ENCODE assay signal across 9 cellular contexts in genomic region chr2:43159797-43160196, GRCh38.
DNase-seq lines count a peak whose midpoint lies in the region; ATAC-seq and TF ChIP-seq lines count a peak whose summit lies in the region.
"Had no signal": no experiment of that assay in that cellular context is flagged by ENCODE, and none has a peak within 500 bp of the region (broad histone marks: within the 10 kb centered on the region; RNA-seq: fewer than 3 reads in every experiment).

No MANE protein-coding gene starts in this region.

- H3K27ac ChIP-seq in left ventricle myocardium inferior (replicated peaks) (peak overlapping the region; percentile 83), ascending aorta (peak overlapping the region; percentile 93 to 95), muscle layer of colon (ENCODE audit: low read depth, low read length) (peak overlapping the region; percentile 54), urinary bladder (ENCODE audit: low read depth) (peak overlapping the region; percentile 70)

- H3K9me3 ChIP-seq in left ventricle myocardium inferior (replicated peaks) (no peaks in the 10 kb centered on the region), ascending aorta (no peaks in the 10 kb centered on the region), muscle layer of colon (ENCODE audit: low read length) (no peaks in the 10 kb centered on the region)

- H3K9ac ChIP-seq in muscle layer of colon (ENCODE audit: low read length) = no peak overlapping the region

- no peak for ATAC-seq in left ventricle myocardium superior

- TF ChIP-seq CTCF in left ventricle myocardium inferior (IDR thresholded peaks at IDR 0.05; ENCODE audit: borderline replicate concordance) (no peak), ascending aorta (IDR thresholded peaks at IDR 0.05) (no peak)

- H3K4me1 ChIP-seq in left ventricle myocardium inferior (peaks cover 47% of the 10 kb centered on the region), ascending aorta (peaks cover 22 to 31% of the 10 kb centered on the region in 2 donors), muscle layer of colon (ENCODE audit: insufficient read depth, low read length) (peaks cover 24% of the 10 kb centered on the region), urinary bladder (ENCODE audit: insufficient read depth) (no peaks in the 10 kb centered on the region)

- WGBS in urinary bladder = 82% methylated on average over 7 of the region's 7 CpGs

- H3K27me3 ChIP-seq in left ventricle myocardium inferior (ENCODE audit: low read depth) (no peaks in the 10 kb centered on the region), ascending aorta (no peaks in the 10 kb centered on the region), muscle layer of colon (ENCODE audit: control insufficient read depth in 1 of 2, insufficient read depth in 2 of 2, low read length in 2 of 2) (no peaks in the 10 kb centered on the region)

- H3K4me3 ChIP-seq in left ventricle myocardium inferior (no peak overlapping the region), ascending aorta (no peak overlapping the region), muscle layer of colon (ENCODE audit: low read depth in 1 of 2, low read length in 2 of 2) (no peak overlapping the region), urinary bladder (ENCODE audit: low read depth, low read length) (no peak overlapping the region)

- intact Hi-C loops in left ventricle myocardium inferior (cut with micrococcal nuclease) = no loop called here
- intact Hi-C loops in left ventricle myocardium superior (cut with micrococcal nuclease) = no loop called here
- intact Hi-C loops in ascending aorta (cut with DNase I) = loop anchor here (1.0 kb wide), 1 partner anchor 84 kb away; no protein-coding TSS in a partner anchor

- DNase-seq in left ventricle myocardium inferior (no peak), left ventricle myocardium superior (no peak), ascending aorta (ENCODE audit: low spot score in 2 of 2) (no peak), NCI-H774 (lab: John Stamatoyannopoulos, UW) (no peak), foreskin melanocyte (no peak), NCI-H2227 treated with DMSO at 0.1 percent for 48 hours (lab: John Stamatoyannopoulos, UW) (no peak)
- DNase-seq: endodermal cell had no signal

- H3K36me3 ChIP-seq in left ventricle myocardium inferior (no peaks in the 10 kb centered on the region), ascending aorta (no peaks in the 10 kb centered on the region), muscle layer of colon (ENCODE audit: insufficient read depth, low read length) (no peaks in the 10 kb centered on the region), urinary bladder (ENCODE audit: insufficient read depth) (no peaks in the 10 kb centered on the region)
